12 cellular contexts compared by ENCODE assay signal in the genomic region with DNA sequence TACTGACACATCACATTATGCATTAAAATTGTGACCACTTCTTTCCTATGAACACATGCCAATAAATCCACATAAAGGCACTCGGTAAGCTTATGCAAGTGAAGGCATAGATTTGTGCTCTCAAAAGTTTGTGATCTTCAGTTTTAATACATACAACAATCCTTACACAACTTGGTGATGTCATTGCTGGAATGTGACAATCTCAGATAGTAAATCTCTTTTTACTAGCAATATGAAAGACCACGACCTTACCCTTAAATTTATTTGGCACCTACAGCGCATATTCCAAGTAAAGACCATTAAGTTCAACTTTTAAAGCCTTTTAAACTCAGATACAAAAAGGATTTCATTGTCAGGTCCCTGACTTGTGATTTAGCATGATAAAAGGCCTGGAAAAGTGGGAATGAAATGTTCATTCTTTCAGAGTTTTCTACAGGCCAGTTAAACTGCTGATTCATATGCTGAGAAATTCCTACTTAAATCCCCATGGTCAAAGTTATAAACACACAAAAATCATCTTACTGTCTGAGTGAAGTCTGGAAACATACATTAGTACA.
DNase-seq lines count a peak whose midpoint lies in the region; ATAC-seq, FAIRE-seq and TF ChIP-seq lines count a peak whose summit lies in the region.
"Had no signal": no experiment of that assay in that cellular context is flagged by ENCODE, and none has a peak within 500 bp of the region (broad histone marks: within the 10 kb centered on the region; RNA-seq: fewer than 3 reads in every experiment).

No MANE protein-coding gene starts in this region.

- peak; percentile 23 for FAIRE-seq in H54 (lab: Jason Lieb, UNC)

- H3K4me2 ChIP-seq in SK-N-SH = no peak overlapping the region

- H3K36me3 Mint-ChIP-seq in osteocyte (ENCODE audit: unreplicated experiment) = peaks cover 7% of the 10 kb centered on the region

- H3K9me3 Mint-ChIP-seq in osteocyte (ENCODE audit: unreplicated experiment) = no peaks in the 10 kb centered on the region

- TF ChIP-seq RAD21 in SK-N-SH (IDR thresholded peaks at IDR 0.05; ENCODE audit: low read length) = no peak

- no peak for TF ChIP-seq EP300 in SK-N-SH (IDR thresholded peaks at IDR 0.05; ENCODE audit: borderline replicate concordance in 1 of 2, low read depth in 1 of 2, low read length in 1 of 2)

- H3K9me3 ChIP-seq in SK-N-SH = no peaks in the 10 kb centered on the region

- H3K36me3 ChIP-seq in SK-N-SH (replicated peaks in 1 of 2; ENCODE audit: control insufficient read depth in 1 of 2, insufficient read depth in 2 of 2, low read length in 1 of 2) = peaks cover 0 to 3% of the 10 kb centered on the region in 2 experiments

- ATAC-seq in GM21717 (IDR thresholded peaks at IDR 0.05; ENCODE audit: unreplicated experiment) (no peak), HG03039 (IDR thresholded peaks at IDR 0.05; ENCODE audit: unreplicated experiment) (no peak)

- peak overlapping the region in 1 of 2 experiments; percentile 28; a peak in 3 of 4 replicates for H3K27ac ChIP-seq in SK-N-SH (ENCODE audit: low read depth in 2 of 2, low read length in 1 of 2)

- H2AFZ ChIP-seq in SK-N-SH (ENCODE audit: low read depth) = no peak overlapping the region; the same call in 1 of the 2 replicates

- DNase-seq in H54 (ENCODE audit: insufficient read length, low spot score) (no peak), SK-N-SH (no peak), fibroblast of peridontal ligament (ENCODE audit: extremely low read depth) (peak; percentile 88), osteocyte (ENCODE audit: extremely low spot score, unreplicated experiment) (no peak), HuH-7.5 (ENCODE audit: low spot score) (no peak), SK-N-DZ (ENCODE audit: low spot score) (no peak)
- DNase-seq: activated T-cell treated with anti-CD3 and anti-CD28 coated beads for 4 hours, NCI-H146, NCI-H774, Right ventricle myocardium superior had no signal

- 57% methylated on average over 3 of the region's 3 CpGs for WGBS in SK-N-SH (ENCODE audit: low lambda C conversion rate)

- no peaks in the 10 kb centered on the region for H4K20me1 ChIP-seq in SK-N-SH (ENCODE audit: insufficient read depth)

- H3K27me3 ChIP-seq in SK-N-SH (ENCODE audit: insufficient read depth) = no peaks in the 10 kb centered on the region

- H3K9me2 ChIP-seq in SK-N-SH = no peaks in the 10 kb centered on the region

- no peak overlapping the region for H3K4me3 Mint-ChIP-seq in osteocyte (ENCODE audit: unreplicated experiment)

- CTCF ChIA-PET in SK-N-SH (lab: Yijun Ruan, JAX) = no interaction called here

- no peak for TF ChIP-seq POLR2A in H54 (IDR thresholded peaks at IDR 0.05; ENCODE audit: low read depth, low read length)

- no peaks in the 10 kb centered on the region for H3K27me3 Mint-ChIP-seq in osteocyte (ENCODE audit: unreplicated experiment)

- POLR2A ChIA-PET in SK-N-SH (lab: Yijun Ruan, JAX) = no interaction called here

- TF ChIP-seq CTCF in SK-N-SH (IDR thresholded peaks at IDR 0.05) = no peak
- TF ChIP-seq CTCF in osteocyte (IDR thresholded peaks at IDR 0.05) = no peak

- no peak overlapping the region for H3K9ac ChIP-seq in SK-N-SH

- H3K4me1 Mint-ChIP-seq in osteocyte (ENCODE audit: unreplicated experiment) = peaks cover 46% of the 10 kb centered on the region

- peak overlapping the region; percentile 82 for H3K27ac Mint-ChIP-seq in osteocyte (ENCODE audit: unreplicated experiment)

- peaks cover 3% of the 10 kb centered on the region for H3F3A ChIP-seq in SK-N-SH (replicated peaks; ENCODE audit: insufficient read depth)

- H3K4me1 ChIP-seq in SK-N-SH (ENCODE audit: control insufficient read depth in 1 of 2, insufficient read depth in 2 of 2, low read depth in 1 of 2, low read length in 1 of 2) = no peaks in the 10 kb centered on the region; a peak in 2 of 4 replicates

- no peak overlapping the region for H3K4me3 ChIP-seq in SK-N-SH (ENCODE audit: low read depth in 2 of 2, low read length in 1 of 2)

- H3K79me2 ChIP-seq in SK-N-SH (ENCODE audit: insufficient read depth) = no peaks in the 10 kb centered on the region

TF ChIP-seq in SK-N-SH, 30 proteins besides CTCF, POLR2A, EP300 and RAD21:
- no peak for TF ChIP-seq NFIC (IDR thresholded peaks at IDR 0.05; ENCODE audit: borderline replicate concordance)
- TF ChIP-seq JUND (IDR thresholded peaks at IDR 0.05) = 0 out of 2 replicates have a peak, but pooled peaks have one; percentile 9
